22 cellular contexts compared by ENCODE assay signal in genomic region chr11:56056366-56056765, GRCh38. TPM values are rescaled to one million over a fixed set of nuclear protein-coding genes. Genes with fewer than 3 reads are reported as not detected.
"Had no signal": no experiment of that assay in that cellular context is flagged by ENCODE, and none has a peak within 500 bp of the region (broad histone marks: within the 10 kb centered on the region; RNA-seq: fewer than 3 reads in every experiment).

No MANE protein-coding gene starts in this region.

RNA-seq across cellular contexts. Expression of gene OR5AS1, which starts 28.9 kb away (rescaled TPM):
- total RNA-seq: activated B cell treated with CpG ODN at 0.5 μM for 24 hours; activated CD4-positive, alpha-beta memory T cell treated with anti-CD3 and anti-CD28 coated beads for 36 hours; activated CD4-positive, alpha-beta T cell treated with anti-CD3 and anti-CD28 coated beads, Interleukin-2, amount 10 ng/mL, durations not matched to agents 24 days and 14 days; activated CD8-positive, alpha-beta memory T cell treated with anti-CD3 and anti-CD28 coated beads for 36 hours; activated CD8-positive, alpha-beta T cell treated with anti-CD3 and anti-CD28 coated beads for 36 hours; activated naive CD4-positive, alpha-beta T cell treated with anti-CD3 and anti-CD28 coated beads for 36 hours; activated naive CD4-positive, alpha-beta T cell treated with anti-CD3 and anti-CD28 coated beads, Interleukin-2, amount 50 U/mL, for 72 hours; activated naive CD8-positive, alpha-beta T cell treated with anti-CD3 and anti-CD28 coated beads for 36 hours; activated T-cell treated with anti-CD3 and anti-CD28 coated beads, Interleukin-2, amount 50 U/mL, for 4 hours; activated T-cell treated with anti-CD3 and anti-CD28 coated beads, Interleukin-2, amount 50 U/mL, for 72 hours; activated T-helper 1 cell treated with anti-CD3 and anti-CD28 coated beads, Interleukin-12 subunit alpha, Interleukin-12 subunit beta, Interleukin-2, Interleukin-4 antibody, amounts not matched to agents 30 ng/mL and 10 ng/mL and 1 ng/mL, durations not matched to agents 14 hours and 24 hours and 36 hours; activated T-helper 17 cell treated with anti-CD3 and anti-CD28 coated beads, Interleukin-2, amount 50 U/mL, for 72 hours; adrenal gland; aorta; astrocyte; body of pancreas; breast epithelium; cardiac septum; cerebellum; T-helper 1 cell treated with Interleukin-12 subunit alpha and Interleukin-12 subunit beta and Interleukin-4 antibody, amounts not matched to agents 30 ng/mL and 1 ng/mL, for 36 hours; T-helper 17 cell; T-helper 2 cell treated with Interferon-gamma antibody and Interleukin-4, amounts not matched to agents 100 ng/mL and 5 ng/mL, for 36 hours had no signal
- polyA plus RNA-seq: adrenal gland had no signal

RNA-seq across cellular contexts. Expression of gene OR8I2, which starts 36.7 kb away (rescaled TPM):
- total RNA-seq: activated B cell treated with CpG ODN at 0.5 μM for 24 hours; activated CD4-positive, alpha-beta memory T cell treated with anti-CD3 and anti-CD28 coated beads for 36 hours; activated CD4-positive, alpha-beta T cell treated with anti-CD3 and anti-CD28 coated beads, Interleukin-2, amount 10 ng/mL, durations not matched to agents 24 days and 14 days; activated CD8-positive, alpha-beta memory T cell treated with anti-CD3 and anti-CD28 coated beads for 36 hours; activated CD8-positive, alpha-beta T cell treated with anti-CD3 and anti-CD28 coated beads for 36 hours; activated naive CD4-positive, alpha-beta T cell treated with anti-CD3 and anti-CD28 coated beads for 36 hours; activated naive CD4-positive, alpha-beta T cell treated with anti-CD3 and anti-CD28 coated beads, Interleukin-2, amount 50 U/mL, for 72 hours; activated naive CD8-positive, alpha-beta T cell treated with anti-CD3 and anti-CD28 coated beads for 36 hours; activated T-cell treated with anti-CD3 and anti-CD28 coated beads, Interleukin-2, amount 50 U/mL, for 4 hours; activated T-cell treated with anti-CD3 and anti-CD28 coated beads, Interleukin-2, amount 50 U/mL, for 72 hours; activated T-helper 1 cell treated with anti-CD3 and anti-CD28 coated beads, Interleukin-12 subunit alpha, Interleukin-12 subunit beta, Interleukin-2, Interleukin-4 antibody, amounts not matched to agents 30 ng/mL and 10 ng/mL and 1 ng/mL, durations not matched to agents 14 hours and 24 hours and 36 hours; activated T-helper 17 cell treated with anti-CD3 and anti-CD28 coated beads, Interleukin-2, amount 50 U/mL, for 72 hours; adrenal gland; aorta; astrocyte; body of pancreas; breast epithelium; cardiac septum; cerebellum; T-helper 1 cell treated with Interleukin-12 subunit alpha and Interleukin-12 subunit beta and Interleukin-4 antibody, amounts not matched to agents 30 ng/mL and 1 ng/mL, for 36 hours; T-helper 17 cell; T-helper 2 cell treated with Interferon-gamma antibody and Interleukin-4, amounts not matched to agents 100 ng/mL and 5 ng/mL, for 36 hours had no signal
- polyA plus RNA-seq: adrenal gland, aorta had no signal

RNA-seq across cellular contexts. Expression of gene OR8H2, which starts 47.1 kb away (rescaled TPM):
- total RNA-seq: activated B cell treated with CpG ODN at 0.5 μM for 24 hours; activated CD4-positive, alpha-beta memory T cell treated with anti-CD3 and anti-CD28 coated beads for 36 hours; activated CD4-positive, alpha-beta T cell treated with anti-CD3 and anti-CD28 coated beads, Interleukin-2, amount 10 ng/mL, durations not matched to agents 24 days and 14 days; activated CD8-positive, alpha-beta memory T cell treated with anti-CD3 and anti-CD28 coated beads for 36 hours; activated CD8-positive, alpha-beta T cell treated with anti-CD3 and anti-CD28 coated beads for 36 hours; activated naive CD4-positive, alpha-beta T cell treated with anti-CD3 and anti-CD28 coated beads for 36 hours; activated naive CD4-positive, alpha-beta T cell treated with anti-CD3 and anti-CD28 coated beads, Interleukin-2, amount 50 U/mL, for 72 hours; activated naive CD8-positive, alpha-beta T cell treated with anti-CD3 and anti-CD28 coated beads for 36 hours; activated T-cell treated with anti-CD3 and anti-CD28 coated beads, Interleukin-2, amount 50 U/mL, for 4 hours; activated T-cell treated with anti-CD3 and anti-CD28 coated beads, Interleukin-2, amount 50 U/mL, for 72 hours; activated T-helper 1 cell treated with anti-CD3 and anti-CD28 coated beads, Interleukin-12 subunit alpha, Interleukin-12 subunit beta, Interleukin-2, Interleukin-4 antibody, amounts not matched to agents 30 ng/mL and 10 ng/mL and 1 ng/mL, durations not matched to agents 14 hours and 24 hours and 36 hours; activated T-helper 17 cell treated with anti-CD3 and anti-CD28 coated beads, Interleukin-2, amount 50 U/mL, for 72 hours; adrenal gland; aorta; astrocyte; body of pancreas; breast epithelium; cardiac septum; cerebellum; T-helper 1 cell treated with Interleukin-12 subunit alpha and Interleukin-12 subunit beta and Interleukin-4 antibody, amounts not matched to agents 30 ng/mL and 1 ng/mL, for 36 hours; T-helper 17 cell; T-helper 2 cell treated with Interferon-gamma antibody and Interleukin-4, amounts not matched to agents 100 ng/mL and 5 ng/mL, for 36 hours had no signal
- polyA plus RNA-seq: adrenal gland, aorta had no signal
